Comparison of ENCODE assay signal across 1 cellular context in the genomic region with DNA sequence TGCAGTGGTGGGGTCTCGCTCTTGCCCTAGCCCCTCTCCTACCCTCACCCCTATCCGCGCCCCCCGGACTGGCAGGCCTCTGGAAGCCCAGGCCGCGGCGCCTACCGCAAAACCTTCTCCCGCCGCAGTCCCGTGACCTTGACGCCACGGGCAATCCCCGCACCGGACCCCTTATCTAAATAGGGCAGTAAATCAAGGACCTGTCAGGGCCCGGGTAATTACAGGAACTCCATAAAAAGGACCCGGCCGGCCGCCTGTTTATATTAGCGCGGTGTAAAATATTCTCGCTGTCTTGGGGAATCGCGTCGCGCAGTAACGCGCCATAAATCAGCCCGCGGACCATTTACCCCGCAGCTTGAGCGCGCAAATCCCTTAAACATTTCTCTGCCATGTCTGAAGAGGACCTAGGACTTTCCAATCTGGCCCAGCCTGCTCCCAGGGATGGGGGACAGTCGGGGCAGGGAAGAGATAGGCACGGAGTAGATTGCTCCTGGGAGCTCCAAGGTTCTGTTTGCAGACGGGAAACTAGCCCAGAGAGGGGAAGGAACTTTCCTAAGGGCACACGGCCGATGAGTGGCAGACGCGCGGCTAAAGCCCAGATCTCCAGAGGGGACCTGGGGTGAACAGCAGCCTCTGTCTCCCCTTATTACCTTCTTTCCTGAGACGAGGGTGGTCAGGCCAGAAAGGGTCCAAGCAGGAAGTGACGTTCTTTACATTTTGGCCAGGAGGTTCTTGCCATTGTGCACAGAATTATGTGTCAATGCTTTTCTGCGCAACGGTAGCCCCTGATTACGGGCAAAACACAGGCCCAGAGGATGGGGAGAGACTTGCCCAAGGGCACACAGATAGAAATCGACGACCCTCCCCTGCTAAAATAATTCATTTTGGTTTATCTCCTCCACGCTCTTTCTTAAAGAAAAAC.
A peak's percentile ranks its signal among the peaks of the same experiment; 100 is the strongest.
TF ChIP-seq lines count a peak whose summit lies in the region.

No MANE protein-coding gene starts in this region.

TF ChIP-seq in K562, 482 proteins besides CTCF, POLR2A, EP300 and RAD21 (continues in another document):
- no peak for TF ChIP-seq POLR2AphosphoS5 (IDR thresholded peaks at IDR 0.05; ENCODE audit: control insufficient read depth, insufficient read depth, low read depth, low read length)
- no peak for TF ChIP-seq ZNF57 (CRISPR knock-in tag; IDR thresholded peaks at IDR 0.05)
- TF ChIP-seq HDAC2 (IDR thresholded peaks at IDR 0.05), result no peak
- TF ChIP-seq NFIC (IDR thresholded peaks at IDR 0.05), result no peak
- TF ChIP-seq, protein P1, sequence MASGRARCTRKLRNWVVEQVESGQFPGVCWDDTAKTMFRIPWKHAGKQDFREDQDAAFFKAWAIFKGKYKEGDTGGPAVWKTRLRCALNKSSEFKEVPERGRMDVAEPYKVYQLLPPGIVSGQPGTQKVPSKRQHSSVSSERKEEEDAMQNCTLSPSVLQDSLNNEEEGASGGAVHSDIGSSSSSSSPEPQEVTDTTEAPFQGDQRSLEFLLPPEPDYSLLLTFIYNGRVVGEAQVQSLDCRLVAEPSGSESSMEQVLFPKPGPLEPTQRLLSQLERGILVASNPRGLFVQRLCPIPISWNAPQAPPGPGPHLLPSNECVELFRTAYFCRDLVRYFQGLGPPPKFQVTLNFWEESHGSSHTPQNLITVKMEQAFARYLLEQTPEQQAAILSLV (tag; IDR thresholded peaks at IDR 0.05), result no peak
- TF ChIP-seq, protein P2, sequence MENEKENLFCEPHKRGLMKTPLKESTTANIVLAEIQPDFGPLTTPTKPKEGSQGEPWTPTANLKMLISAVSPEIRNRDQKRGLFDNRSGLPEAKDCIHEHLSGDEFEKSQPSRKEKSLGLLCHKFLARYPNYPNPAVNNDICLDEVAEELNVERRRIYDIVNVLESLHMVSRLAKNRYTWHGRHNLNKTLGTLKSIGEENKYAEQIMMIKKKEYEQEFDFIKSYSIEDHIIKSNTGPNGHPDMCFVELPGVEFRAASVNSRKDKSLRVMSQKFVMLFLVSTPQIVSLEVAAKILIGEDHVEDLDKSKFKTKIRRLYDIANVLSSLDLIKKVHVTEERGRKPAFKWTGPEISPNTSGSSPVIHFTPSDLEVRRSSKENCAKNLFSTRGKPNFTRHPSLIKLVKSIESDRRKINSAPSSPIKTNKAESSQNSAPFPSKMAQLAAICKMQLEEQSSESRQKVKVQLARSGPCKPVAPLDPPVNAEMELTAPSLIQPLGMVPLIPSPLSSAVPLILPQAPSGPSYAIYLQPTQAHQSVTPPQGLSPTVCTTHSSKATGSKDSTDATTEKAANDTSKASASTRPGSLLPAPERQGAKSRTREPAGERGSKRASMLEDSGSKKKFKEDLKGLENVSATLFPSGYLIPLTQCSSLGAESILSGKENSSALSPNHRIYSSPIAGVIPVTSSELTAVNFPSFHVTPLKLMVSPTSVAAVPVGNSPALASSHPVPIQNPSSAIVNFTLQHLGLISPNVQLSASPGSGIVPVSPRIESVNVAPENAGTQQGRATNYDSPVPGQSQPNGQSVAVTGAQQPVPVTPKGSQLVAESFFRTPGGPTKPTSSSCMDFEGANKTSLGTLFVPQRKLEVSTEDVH (IDR thresholded peaks at IDR 0.05; ENCODE audit: low read depth, partially characterized antibody), result no peak
- TF ChIP-seq ZFP1 (CRISPR knock-in tag; IDR thresholded peaks at IDR 0.05), result no peak
- TF ChIP-seq GABPA (tag; conservative IDR thresholded peaks at IDR 0.05; ENCODE audit: low read depth), result no peak
- no peak for TF ChIP-seq ZNF75A (CRISPR knock-in tag; IDR thresholded peaks at IDR 0.05)
- TF ChIP-seq, protein P3, sequence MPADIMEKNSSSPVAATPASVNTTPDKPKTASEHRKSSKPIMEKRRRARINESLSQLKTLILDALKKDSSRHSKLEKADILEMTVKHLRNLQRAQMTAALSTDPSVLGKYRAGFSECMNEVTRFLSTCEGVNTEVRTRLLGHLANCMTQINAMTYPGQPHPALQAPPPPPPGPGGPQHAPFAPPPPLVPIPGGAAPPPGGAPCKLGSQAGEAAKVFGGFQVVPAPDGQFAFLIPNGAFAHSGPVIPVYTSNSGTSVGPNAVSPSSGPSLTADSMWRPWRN (IDR thresholded peaks at IDR 0.05; ENCODE audit: low read depth), result no peak
- TF ChIP-seq BCL6 (CRISPR knock-in tag; IDR thresholded peaks at IDR 0.05), result no peak
- peak; percentile 70 for TF ChIP-seq BHLHE40 (IDR thresholded peaks at IDR 0.05; ENCODE audit: low read length)
- TF ChIP-seq, protein P4, sequence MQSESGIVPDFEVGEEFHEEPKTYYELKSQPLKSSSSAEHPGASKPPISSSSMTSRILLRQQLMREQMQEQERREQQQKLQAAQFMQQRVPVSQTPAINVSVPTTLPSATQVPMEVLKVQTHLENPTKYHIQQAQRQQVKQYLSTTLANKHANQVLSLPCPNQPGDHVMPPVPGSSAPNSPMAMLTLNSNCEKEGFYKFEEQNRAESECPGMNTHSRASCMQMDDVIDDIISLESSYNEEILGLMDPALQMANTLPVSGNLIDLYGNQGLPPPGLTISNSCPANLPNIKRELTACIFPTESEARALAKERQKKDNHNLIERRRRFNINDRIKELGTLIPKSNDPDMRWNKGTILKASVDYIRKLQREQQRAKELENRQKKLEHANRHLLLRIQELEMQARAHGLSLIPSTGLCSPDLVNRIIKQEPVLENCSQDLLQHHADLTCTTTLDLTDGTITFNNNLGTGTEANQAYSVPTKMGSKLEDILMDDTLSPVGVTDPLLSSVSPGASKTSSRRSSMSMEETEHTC (IDR thresholded peaks at IDR 0.05), result no peak
- TF ChIP-seq NFYB (IDR thresholded peaks at IDR 0.05; ENCODE audit: extremely low read depth, insufficient read length), result no peak
- TF ChIP-seq NFE2 (IDR thresholded peaks at IDR 0.05; ENCODE audit: low read depth), result no peak
- no peak for TF ChIP-seq SAFB2 (IDR thresholded peaks at IDR 0.05; ENCODE audit: borderline replicate concordance, low read depth, low read length, severe bottlenecking)
- TF ChIP-seq PRPF4 (IDR thresholded peaks at IDR 0.05; ENCODE audit: insufficient read depth, low read depth, low read length, poor library complexity, severe bottlenecking), result no peak
- TF ChIP-seq NCOA4 (IDR thresholded peaks at IDR 0.05; ENCODE audit: partially characterized antibody), result no peak
- TF ChIP-seq ZC3H8 (IDR thresholded peaks at IDR 0.05), result no peak
- TF ChIP-seq ZNF133 (CRISPR knock-in tag; IDR thresholded peaks at IDR 0.05), result no peak
- no peak for TF ChIP-seq NR3C1 (CRISPR knock-in tag; IDR thresholded peaks at IDR 0.05)
- TF ChIP-seq, protein P5, sequence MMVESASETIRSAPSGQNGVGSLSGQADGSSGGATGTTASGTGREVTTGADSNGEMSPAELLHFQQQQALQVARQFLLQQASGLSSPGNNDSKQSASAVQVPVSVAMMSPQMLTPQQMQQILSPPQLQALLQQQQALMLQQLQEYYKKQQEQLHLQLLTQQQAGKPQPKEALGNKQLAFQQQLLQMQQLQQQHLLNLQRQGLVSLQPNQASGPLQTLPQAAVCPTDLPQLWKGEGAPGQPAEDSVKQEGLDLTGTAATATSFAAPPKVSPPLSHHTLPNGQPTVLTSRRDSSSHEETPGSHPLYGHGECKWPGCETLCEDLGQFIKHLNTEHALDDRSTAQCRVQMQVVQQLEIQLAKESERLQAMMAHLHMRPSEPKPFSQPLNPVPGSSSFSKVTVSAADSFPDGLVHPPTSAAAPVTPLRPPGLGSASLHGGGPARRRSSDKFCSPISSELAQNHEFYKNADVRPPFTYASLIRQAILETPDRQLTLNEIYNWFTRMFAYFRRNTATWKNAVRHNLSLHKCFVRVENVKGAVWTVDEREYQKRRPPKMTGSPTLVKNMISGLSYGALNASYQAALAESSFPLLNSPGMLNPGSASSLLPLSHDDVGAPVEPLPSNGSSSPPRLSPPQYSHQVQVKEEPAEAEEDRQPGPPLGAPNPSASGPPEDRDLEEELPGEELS (CRISPR knock-in tag; IDR thresholded peaks at IDR 0.05; ENCODE audit: borderline replicate concordance), result no peak
- TF ChIP-seq, protein P6, sequence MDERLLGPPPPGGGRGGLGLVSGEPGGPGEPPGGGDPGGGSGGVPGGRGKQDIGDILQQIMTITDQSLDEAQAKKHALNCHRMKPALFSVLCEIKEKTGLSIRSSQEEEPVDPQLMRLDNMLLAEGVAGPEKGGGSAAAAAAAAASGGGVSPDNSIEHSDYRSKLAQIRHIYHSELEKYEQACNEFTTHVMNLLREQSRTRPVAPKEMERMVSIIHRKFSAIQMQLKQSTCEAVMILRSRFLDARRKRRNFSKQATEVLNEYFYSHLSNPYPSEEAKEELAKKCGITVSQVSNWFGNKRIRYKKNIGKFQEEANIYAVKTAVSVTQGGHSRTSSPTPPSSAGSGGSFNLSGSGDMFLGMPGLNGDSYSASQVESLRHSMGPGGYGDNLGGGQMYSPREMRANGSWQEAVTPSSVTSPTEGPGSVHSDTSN (CRISPR knock-in tag; IDR thresholded peaks at IDR 0.05; ENCODE audit: low read depth), result 0 out of 2 replicates have a peak, but pooled peaks have one; percentile 25
- TF ChIP-seq, protein P6 (tag; conservative IDR thresholded peaks at IDR 0.05; ENCODE audit: low read depth), result peak; percentile 85
- no peak for TF ChIP-seq CCNT2 (IDR thresholded peaks at IDR 0.05; ENCODE audit: borderline replicate concordance, extremely low read depth, insufficient read length, low read depth, low read length)
- no peak for TF ChIP-seq NFIX (CRISPR knock-in tag; IDR thresholded peaks at IDR 0.05; ENCODE audit: low read depth)
- TF ChIP-seq, protein P7, sequence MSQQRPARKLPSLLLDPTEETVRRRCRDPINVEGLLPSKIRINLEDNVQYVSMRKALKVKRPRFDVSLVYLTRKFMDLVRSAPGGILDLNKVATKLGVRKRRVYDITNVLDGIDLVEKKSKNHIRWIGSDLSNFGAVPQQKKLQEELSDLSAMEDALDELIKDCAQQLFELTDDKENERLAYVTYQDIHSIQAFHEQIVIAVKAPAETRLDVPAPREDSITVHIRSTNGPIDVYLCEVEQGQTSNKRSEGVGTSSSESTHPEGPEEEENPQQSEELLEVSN (IDR thresholded peaks at IDR 0.05; ENCODE audit: borderline replicate concordance in 1 of 2, extremely low read depth in 1 of 2, insufficient read depth in 1 of 2, insufficient read length in 1 of 2, low read depth in 1 of 2, low read length in 1 of 2, poor library complexity in 1 of 2, severe bottlenecking in 1 of 2), result no peak
- no peak for TF ChIP-seq TFAM (CRISPR knock-in tag; conservative IDR thresholded peaks at IDR 0.05)
- TF ChIP-seq TCF7L2 (IDR thresholded peaks at IDR 0.05; ENCODE audit: low read depth, low read length), result no peak
- TF ChIP-seq BRF1 (IDR thresholded peaks at IDR 0.05; ENCODE audit: borderline replicate concordance, extremely low read depth, insufficient read length), result no peak
- no peak for TF ChIP-seq FOXP1 (CRISPR knock-in tag; IDR thresholded peaks at IDR 0.05)
- TF ChIP-seq, protein P8, sequence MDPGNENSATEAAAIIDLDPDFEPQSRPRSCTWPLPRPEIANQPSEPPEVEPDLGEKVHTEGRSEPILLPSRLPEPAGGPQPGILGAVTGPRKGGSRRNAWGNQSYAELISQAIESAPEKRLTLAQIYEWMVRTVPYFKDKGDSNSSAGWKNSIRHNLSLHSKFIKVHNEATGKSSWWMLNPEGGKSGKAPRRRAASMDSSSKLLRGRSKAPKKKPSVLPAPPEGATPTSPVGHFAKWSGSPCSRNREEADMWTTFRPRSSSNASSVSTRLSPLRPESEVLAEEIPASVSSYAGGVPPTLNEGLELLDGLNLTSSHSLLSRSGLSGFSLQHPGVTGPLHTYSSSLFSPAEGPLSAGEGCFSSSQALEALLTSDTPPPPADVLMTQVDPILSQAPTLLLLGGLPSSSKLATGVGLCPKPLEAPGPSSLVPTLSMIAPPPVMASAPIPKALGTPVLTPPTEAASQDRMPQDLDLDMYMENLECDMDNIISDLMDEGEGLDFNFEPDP (CRISPR knock-in tag; IDR thresholded peaks at IDR 0.05), result no peak
- peak; percentile 78 for TF ChIP-seq ESRRA (IDR thresholded peaks at IDR 0.05; ENCODE audit: borderline replicate concordance, low read depth)
- no peak for TF ChIP-seq POLR2H (tag; IDR thresholded peaks at IDR 0.05; ENCODE audit: low read depth)
- no peak for TF ChIP-seq CBFA2T3 (IDR thresholded peaks at IDR 0.05)
- TF ChIP-seq ZNF551 (CRISPR knock-in tag; IDR thresholded peaks at IDR 0.05), result no peak
- peak; percentile 77 for TF ChIP-seq CXXC5 (CRISPR knock-in tag; IDR thresholded peaks at IDR 0.05)
- TF ChIP-seq ZBTB1 (CRISPR knock-in tag; IDR thresholded peaks at IDR 0.05; ENCODE audit: borderline replicate concordance, low read depth), result peak; percentile 50; the same call in 1 of the 2 replicates
- no peak for TF ChIP-seq SMARCE1 (IDR thresholded peaks at IDR 0.05)
- TF ChIP-seq GATAD2B (IDR thresholded peaks at IDR 0.05; ENCODE audit: borderline replicate concordance), result no peak
- TF ChIP-seq FOXM1 (IDR thresholded peaks at IDR 0.05; ENCODE audit: low read depth), result no peak
- TF ChIP-seq FOXM1 (CRISPR knock-in tag; IDR thresholded peaks at IDR 0.05; ENCODE audit: low read depth), result no peak
- TF ChIP-seq, protein P9, sequence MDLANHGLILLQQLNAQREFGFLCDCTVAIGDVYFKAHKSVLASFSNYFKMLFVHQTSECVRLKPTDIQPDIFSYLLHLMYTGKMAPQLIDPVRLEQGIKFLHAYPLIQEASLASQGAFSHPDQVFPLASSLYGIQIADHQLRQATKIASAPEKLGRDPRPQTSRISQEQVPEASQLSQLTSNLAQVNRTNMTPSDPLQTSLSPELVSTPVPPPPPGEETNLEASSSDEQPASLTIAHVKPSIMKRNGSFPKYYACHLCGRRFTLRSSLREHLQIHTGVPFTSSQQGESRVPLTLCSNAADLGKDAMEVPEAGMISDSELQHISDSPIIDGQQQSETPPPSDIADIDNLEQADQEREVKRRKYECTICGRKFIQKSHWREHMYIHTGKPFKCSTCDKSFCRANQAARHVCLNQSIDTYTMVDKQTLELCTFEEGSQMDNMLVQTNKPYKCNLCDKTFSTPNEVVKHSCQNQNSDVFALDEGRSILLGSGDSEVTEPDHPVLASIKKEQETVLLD (IDR thresholded peaks at IDR 0.05), result no peak
- no peak for TF ChIP-seq MTA2 (IDR thresholded peaks at IDR 0.05; ENCODE audit: low read depth)
- TF ChIP-seq SRSF3 (IDR thresholded peaks at IDR 0.05; ENCODE audit: insufficient read depth, low read length), result no peak
- no peak for TF ChIP-seq TEAD2 (tag; IDR thresholded peaks at IDR 0.05)
- TF ChIP-seq MEIS2 (IDR thresholded peaks at IDR 0.05; ENCODE audit: partially characterized antibody), result peak; percentile 97
- no peak for TF ChIP-seq GTF2E2 (tag; IDR thresholded peaks at IDR 0.05)
- TF ChIP-seq CREB1 (IDR thresholded peaks at IDR 0.05), result no peak
- TF ChIP-seq CREB1 (CRISPR knock-in tag; IDR thresholded peaks at IDR 0.05), result no peak
